Comparison of ENCODE assay signal across 23 cellular contexts in genomic region chr10:132650611-132651250, GRCh38.
DNase-seq lines count a peak whose midpoint lies in the region; ATAC-seq and TF ChIP-seq lines count a peak whose summit lies in the region.
"Had no signal": no experiment of that assay in that cellular context is flagged by ENCODE, and none has a peak within 500 bp of the region (broad histone marks: within the 10 kb centered on the region; RNA-seq: fewer than 3 reads in every experiment).

No MANE protein-coding gene starts in this region.

- ATAC-seq in T-helper 17 cell (no peak), HG03342 (IDR thresholded peaks at IDR 0.05; ENCODE audit: unreplicated experiment) (no peak)
- ATAC-seq: A549, PC-3, Right ventricle myocardium inferior had no signal

- H3K9me3 ChIP-seq in T-helper 17 cell (ENCODE audit: control insufficient read depth, low read length, poor library complexity, severe bottlenecking) (no peaks in the 10 kb centered on the region), sigmoid colon (no peaks in the 10 kb centered on the region)
- H3K9me3 ChIP-seq: A549, MG63, SJSA1 had no signal

- no peaks in the 10 kb centered on the region for H3K27me3 ChIP-seq in layer of hippocampus (ENCODE audit: control insufficient read depth, insufficient read depth, low read length)
- no peaks in the 10 kb centered on the region for H3K27me3 ChIP-seq in sigmoid colon
- H3K27me3 ChIP-seq: BLaER1 treated with 17β-estradiol and CSF1 and Interleukin-3, amounts not matched to agents 10 nM and 100 nM; MG63 had no signal

- H3K4me3 ChIP-seq in sigmoid colon: no peak overlapping the region
- H3K4me3 ChIP-seq: A549; BLaER1 treated with 17β-estradiol and CSF1 and Interleukin-3, amounts not matched to agents 10 nM and 100 nM; MG63; SJSA1 had no signal

- H3K36me3 Mint-ChIP-seq in T-helper 17 cell (ENCODE audit: low read depth): no peaks in the 10 kb centered on the region

- no peak for TF ChIP-seq POLR2A in sigmoid colon (IDR thresholded peaks at IDR 0.05)

- 94 to 95% methylated on average over 20 of the region's 20 CpGs for WGBS in sigmoid colon, 2 donors

- H3K36me3 ChIP-seq in sigmoid colon: peaks cover 0 to 30% (median 11%) of the 10 kb centered on the region in 4 donors
- H3K36me3 ChIP-seq: MG63 had no signal

- H3K4me1 ChIP-seq in sigmoid colon: peaks cover 0 to 4% (median 3%) of the 10 kb centered on the region in 4 donors
- H3K4me1 ChIP-seq: A549 had no signal

- no peak for TF ChIP-seq EP300 in sigmoid colon (IDR thresholded peaks at IDR 0.05)

- H3K4me1 Mint-ChIP-seq in T-helper 17 cell: peaks cover 8% of the 10 kb centered on the region

- H3K4me3 Mint-ChIP-seq in T-helper 17 cell: peak overlapping the region; percentile 47
- H3K4me3 Mint-ChIP-seq: CD4-positive, alpha-beta T cell had no signal

- intact Hi-C loops in sigmoid colon (cut with DNase I): loop anchor here (10.0 kb wide), 1 partner anchor 94 kb away; no protein-coding TSS in a partner anchor

- DNase-seq in T-helper 17 cell (no peak), caudate nucleus (lab: John Stamatoyannopoulos, UW) (no peak), sigmoid colon (peak; percentile 61), SIG-M5 treated with dmso at 0.1 percent for 504 hours (lab: John Stamatoyannopoulos, UW; ENCODE audit: unreplicated experiment) (no peak), HuH-7.5 (ENCODE audit: low spot score) (no peak)
- DNase-seq: AML-193; CD4-positive, alpha-beta T cell; IMR-90; KG1; MG63; NCI-H1105 treated with DMSO at 0.1 percent for 48 hours; NCI-H146; NCI-H1930; NCI-H2107; NCI-H524 treated with DMSO at 0.1 percent for 48 hours; NCI-H774; PC-3 had no signal

- H3K27ac ChIP-seq in caudate nucleus (ENCODE audit: low read depth, low read length) (peak overlapping the region; percentile 99), layer of hippocampus (ENCODE audit: low read depth, low read length) (peak overlapping the region; percentile 85), sigmoid colon (no peak overlapping the region)
- H3K27ac ChIP-seq: A549; BLaER1 treated with 17β-estradiol and CSF1 and Interleukin-3, amounts not matched to agents 10 nM and 100 nM; SJSA1 had no signal

- H3K27ac Mint-ChIP-seq in T-helper 17 cell: no peak overlapping the region
- H3K27ac Mint-ChIP-seq: CD4-positive, alpha-beta T cell had no signal

- no peak for TF ChIP-seq CTCF in sigmoid colon (IDR thresholded peaks at IDR 0.05)

- H3K27me3 Mint-ChIP-seq in T-helper 17 cell: no peaks in the 10 kb centered on the region
- H3K27me3 Mint-ChIP-seq: CD4-positive, alpha-beta T cell had no signal

Comparison
In these comparisons a context has a peak if more than half of its experiments do, and no peak if none do; other contexts are left out.
1. H3K27ac ChIP-seq: peak in caudate nucleus (single experiment) and layer of hippocampus (single experiment); none in sigmoid colon (0 of 4).